ENCODE assay signal across 8 cellular contexts in the genomic region with DNA sequence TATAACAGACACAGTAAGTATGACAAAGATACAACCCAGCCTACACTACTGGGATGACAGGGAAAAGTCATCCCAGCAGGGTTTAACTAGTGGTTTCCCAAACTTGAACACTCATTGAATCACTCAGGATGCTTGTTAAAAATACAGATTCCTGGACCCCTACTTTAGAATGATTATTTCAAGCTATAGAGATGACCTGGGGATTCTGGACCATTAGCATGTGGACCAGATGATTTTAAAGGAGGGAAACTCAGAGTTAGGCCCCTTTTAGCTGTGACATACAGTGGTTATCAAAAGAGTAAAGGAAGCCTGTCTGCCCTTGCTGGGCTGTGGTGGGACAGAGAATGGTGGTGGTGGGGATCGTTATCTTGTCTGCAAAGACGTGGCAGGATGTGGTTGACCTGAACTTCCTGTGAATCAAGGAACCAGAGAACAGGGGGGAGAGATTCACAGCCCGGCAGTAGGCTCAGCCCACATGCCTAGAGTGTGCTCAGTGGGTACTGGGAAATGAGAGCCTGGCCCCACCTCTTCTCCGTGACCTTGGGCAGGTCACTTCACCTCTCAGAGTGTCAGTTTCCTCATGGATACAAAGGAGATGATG.
DNase-seq lines count a peak whose midpoint lies in the region; ATAC-seq, FAIRE-seq and TF ChIP-seq lines count a peak whose summit lies in the region.

No MANE protein-coding gene starts in this region.

- no peaks in the 10 kb centered on the region for H3K9me2 ChIP-seq in Loucy (replicated peaks; ENCODE audit: low read depth, low read length)

- H3K4me3 ChIP-seq in GM12864 (ENCODE audit: low read depth, low read length) (no peak overlapping the region), Loucy (ENCODE audit: low read length, poor library complexity, severe bottlenecking) (peak overlapping the region; percentile 49), kidney (ENCODE audit: low read length in 2 of 2) (no peak overlapping the region)

- H3K4me1 ChIP-seq in Loucy (ENCODE audit: insufficient read depth, low read length, poor library complexity, severe bottlenecking) (peaks cover 82% of the 10 kb centered on the region), kidney (ENCODE audit: control insufficient read depth in 1 of 2, insufficient read depth in 1 of 2, low read depth in 1 of 2, low read length in 2 of 2) (peaks cover 0 to 3% of the 10 kb centered on the region in 2 donors)

- peak overlapping the region; percentile 76 for H3K4me2 ChIP-seq in Loucy (ENCODE audit: low read depth, low read length, poor library complexity, severe bottlenecking)

- no peaks in the 10 kb centered on the region for H3K27me3 ChIP-seq in Loucy (ENCODE audit: insufficient read depth, low read length, poor library complexity, severe bottlenecking)

- no peaks in the 10 kb centered on the region for H3K79me2 ChIP-seq in Loucy (ENCODE audit: insufficient read depth, low read length)

- ATAC-seq in GM18519 (IDR thresholded peaks at IDR 0.05; ENCODE audit: low FRiP score, unreplicated experiment), result no peak

- H3F3A ChIP-seq in Loucy (ENCODE audit: low read depth), result peaks cover 13% of the 10 kb centered on the region; the same call in 1 of the 2 replicates

- H4K20me1 ChIP-seq in Loucy (ENCODE audit: insufficient read depth, low read length, poor library complexity, severe bottlenecking), result no peaks in the 10 kb centered on the region

- no peak for FAIRE-seq in kidney (lab: Jason Lieb, UNC)

- no peak overlapping the region for H2AFZ ChIP-seq in Loucy (ENCODE audit: low read length)

- TF ChIP-seq CTCF in GM12864 (IDR thresholded peaks at IDR 0.05; ENCODE audit: low read depth, low read length, missing control alignments), result no peak
- TF ChIP-seq CTCF in Loucy (conservative IDR thresholded peaks at IDR 0.05; ENCODE audit: low read length), result no peak
- TF ChIP-seq CTCF in kidney (IDR thresholded peaks at IDR 0.05; ENCODE audit: borderline replicate concordance, extremely low read depth, insufficient read depth), result no peak

- H3K36me3 ChIP-seq in Loucy (ENCODE audit: insufficient read depth, low read length), result no peaks in the 10 kb centered on the region
- no peaks in the 10 kb centered on the region for H3K36me3 ChIP-seq in kidney (ENCODE audit: control insufficient read depth in 1 of 2, insufficient read depth in 2 of 2, low read length in 2 of 2)

- peak; percentile 87 for DNase-seq in GM12864 (ENCODE audit: low read depth)
- DNase-seq in activated CD4-positive, alpha-beta T cell treated with anti-CD3 and anti-CD28 coated beads, Interleukin-2, amount 50 U/mL, for 1 hour, result peak; percentile 78
- peak in 1 of 2 experiments; percentile 2 for DNase-seq in erythroblast (lab: John Stamatoyannopoulos, UW)
- peak; percentile 74 for DNase-seq in stimulated activated CD4-positive, alpha-beta T cell treated with anti-CD3 and anti-CD28 coated beads, Interleukin-4, amount 100 ng/mL, for 1 hour
- DNase-seq in kidney, result no peak
- no peak for DNase-seq in NCI-H187 (lab: John Stamatoyannopoulos, UW)

- no peaks in the 10 kb centered on the region for H3K9me3 ChIP-seq in Loucy (ENCODE audit: insufficient read depth, low read depth, low read length)
- no peaks in the 10 kb centered on the region for H3K9me3 ChIP-seq in kidney (ENCODE audit: control insufficient read depth in 1 of 2, low read length in 2 of 2)

- intact Hi-C loops in kidney (cut with DNase I), result no loop called here

- H3K9ac ChIP-seq in Loucy (ENCODE audit: low read depth, low read length, poor library complexity, severe bottlenecking), result no peak overlapping the region
- H3K9ac ChIP-seq in kidney (ENCODE audit: low read length in 2 of 2), result no peak overlapping the region

- TF ChIP-seq POLR2A in erythroblast (IDR thresholded peaks at IDR 0.05; ENCODE audit: low read length), result peak; percentile 39

- no peak overlapping the region for H3K27ac ChIP-seq in kidney (ENCODE audit: low read depth in 2 of 2, low read length in 2 of 2)

Comparison
In these comparisons a context has a peak if more than half of its experiments do, and no peak if none do; other contexts are left out.
1. DNase-seq: peak in GM12864 (single experiment), activated CD4-positive, alpha-beta T cell treated with anti-CD3 and anti-CD28 coated beads, Interleukin-2, amount 50 U/mL, for 1 hour (single experiment) and stimulated activated CD4-positive, alpha-beta T cell treated with anti-CD3 and anti-CD28 coated beads, Interleukin-4, amount 100 ng/mL, for 1 hour (single experiment); none in kidney (single experiment) and NCI-H187 (0 of 2).